15 cellular contexts compared by ENCODE assay signal in the genomic region with DNA sequence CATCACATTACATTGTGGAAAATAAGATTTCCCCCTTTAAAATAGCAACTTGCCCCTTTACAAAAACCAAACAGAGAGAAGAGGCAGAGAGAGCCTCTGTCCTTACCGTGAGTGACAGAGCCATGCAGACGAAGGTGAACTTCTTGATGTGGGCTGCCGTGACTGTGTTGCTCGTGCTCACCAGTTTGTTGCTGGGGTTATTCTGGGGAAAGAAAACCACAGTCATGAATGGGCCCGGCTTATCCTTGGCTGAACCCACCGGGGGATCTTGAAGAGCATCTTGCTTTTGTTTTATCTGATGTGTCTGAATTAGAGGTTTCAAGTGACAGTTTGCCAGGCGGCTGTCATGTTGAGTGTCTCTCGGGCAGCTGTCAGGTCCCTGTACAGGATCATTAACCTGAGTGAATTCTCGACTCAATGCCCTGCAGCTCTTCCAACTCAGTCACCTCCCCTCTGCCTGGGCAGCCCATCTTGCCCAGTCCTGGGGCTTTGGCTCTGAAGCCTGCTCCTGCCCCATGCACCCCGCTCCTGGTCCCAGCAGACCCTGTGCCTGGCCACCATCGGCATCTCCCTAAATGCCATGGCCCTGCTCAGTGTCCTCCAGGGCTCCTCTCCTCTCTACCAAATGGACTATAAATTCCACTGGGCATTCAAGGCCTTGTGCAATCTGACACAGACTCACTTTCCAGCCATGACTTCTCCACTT.
A peak's percentile ranks its signal among the peaks of the same experiment; 100 is the strongest.
DNase-seq lines count a peak whose midpoint lies in the region; ATAC-seq and TF ChIP-seq lines count a peak whose summit lies in the region.
"Had no signal": no experiment of that assay in that cellular context is flagged by ENCODE, and none has a peak within 500 bp of the region (broad histone marks: within the 10 kb centered on the region; RNA-seq: fewer than 3 reads in every experiment).

No MANE protein-coding gene starts in this region.

- H3K9me3 ChIP-seq in DND-41 (ENCODE audit: insufficient read depth, low read length, severe bottlenecking) = no peaks in the 10 kb centered on the region
- no peaks in the 10 kb centered on the region for H3K9me3 ChIP-seq in neural cell (ENCODE audit: low read length)
- no peaks in the 10 kb centered on the region for H3K9me3 ChIP-seq in PC-9 (ENCODE audit: insufficient read depth, low read depth)

- TF ChIP-seq CTCF in DND-41 (IDR thresholded peaks at IDR 0.05; ENCODE audit: borderline replicate concordance, extremely low read depth, low read length, poor library complexity, severe bottlenecking) = no peak
- no peak for TF ChIP-seq CTCF in neural cell (IDR thresholded peaks at IDR 0.05; ENCODE audit: poor library complexity, severe bottlenecking)
- no peak for TF ChIP-seq CTCF in PC-9 (conservative IDR thresholded peaks at IDR 0.05)

- no peak overlapping the region for H3K4me3 Mint-ChIP-seq in T-helper 2 cell treated with Interferon-gamma antibody and Interleukin-4, amounts not matched to agents 5 μg/mL and 100 μg/mL, for 36 hours

- peak; percentile 70 for TF ChIP-seq EP300 in neural cell (conservative IDR thresholded peaks at IDR 0.05; ENCODE audit: poor library complexity, severe bottlenecking)

- BruUV-seq in PC-9 (replicated peaks; lab: Mats Ljungman, UMichigan) = no TSS peak

- no peak overlapping the region for H3K4me3 ChIP-seq in DND-41 (ENCODE audit: low read depth in 1 of 2, low read length in 2 of 2)
- H3K4me3 ChIP-seq in neural cell (ENCODE audit: low read length) = no peak overlapping the region
- no peak overlapping the region for H3K4me3 ChIP-seq in PC-9

- H3K36me3 ChIP-seq in DND-41 (ENCODE audit: insufficient read depth, low read length) = peaks cover 69% of the 10 kb centered on the region
- H3K36me3 ChIP-seq in neural cell (ENCODE audit: insufficient read depth, low read length) = peaks cover 14% of the 10 kb centered on the region
- H3K36me3 ChIP-seq in PC-9 (ENCODE audit: low read depth) = no peaks in the 10 kb centered on the region

- TF ChIP-seq RAD21 in neural cell (conservative IDR thresholded peaks at IDR 0.05) = no peak

- peaks cover 21% of the 10 kb centered on the region for H3K4me1 Mint-ChIP-seq in T-helper 2 cell treated with Interferon-gamma antibody and Interleukin-4, amounts not matched to agents 5 μg/mL and 100 μg/mL, for 36 hours (ENCODE audit: low read depth)

- H3K27me3 ChIP-seq in DND-41 (ENCODE audit: insufficient read depth, low read length, poor library complexity) (no peaks in the 10 kb centered on the region), neural cell (ENCODE audit: insufficient read depth, low read depth, low read length) (no peaks in the 10 kb centered on the region), PC-9 (ENCODE audit: insufficient read depth, low read depth) (no peaks in the 10 kb centered on the region)

- H3K27me3 Mint-ChIP-seq in T-helper 2 cell treated with Interferon-gamma antibody and Interleukin-4, amounts not matched to agents 5 μg/mL and 100 μg/mL, for 36 hours (ENCODE audit: low read depth) = no peaks in the 10 kb centered on the region

- peak overlapping the region; percentile 16; the same call in 1 of the 2 replicates for H3K9ac ChIP-seq in DND-41 (ENCODE audit: low read depth, low read length)
- no peak overlapping the region for H3K9ac ChIP-seq in neural cell (ENCODE audit: low read length)
- H3K9ac ChIP-seq: KMS-11, parathyroid adenoma had no signal

- peaks cover 10% of the 10 kb centered on the region for H4K20me1 ChIP-seq in DND-41 (ENCODE audit: insufficient read depth, low read length)
- H4K20me1 ChIP-seq in neural cell (ENCODE audit: insufficient read depth) = no peaks in the 10 kb centered on the region
- no peaks in the 10 kb centered on the region for H4K20me1 ChIP-seq in PC-9 (ENCODE audit: insufficient read depth)

- peak overlapping the region; percentile 76 for H3K27ac ChIP-seq in DND-41 (ENCODE audit: low read length)
- H3K27ac ChIP-seq in neural cell (ENCODE audit: low read length) = no peak overlapping the region
- H3K27ac ChIP-seq in PC-9 = no peak overlapping the region
- H3K27ac ChIP-seq: KMS-11, parathyroid adenoma had no signal

- no peaks in the 10 kb centered on the region for H3K9me2 ChIP-seq in neural cell (ENCODE audit: insufficient read depth, low read length)
- no peaks in the 10 kb centered on the region for H3K9me2 ChIP-seq in PC-9 (ENCODE audit: insufficient read depth)

- intact Hi-C loops in PC-9 (cut with micrococcal nuclease; ENCODE audit: unreplicated experiment) = no loop called here

- H3K4me1 ChIP-seq in DND-41 (ENCODE audit: insufficient read depth, low read length) (peaks cover 26% of the 10 kb centered on the region), PC-9 (replicated peaks; ENCODE audit: insufficient read depth) (no peaks in the 10 kb centered on the region)

- peak; percentile 77 for DNase-seq in DND-41
- DNase-seq in NCI-H187 treated with DMSO at 0.1 percent for 48 hours (lab: John Stamatoyannopoulos, UW) = peak; percentile 90
- no peak for DNase-seq in T-helper 2 cell treated with Interferon-gamma antibody and Interleukin-4, amounts not matched to agents 5 μg/mL and 100 μg/mL, for 36 hours (ENCODE audit: low spot score)
- no peak for DNase-seq in PC-9
- DNase-seq: DMS 273 treated with DMSO at 0.1 percent for 48 hours; hippocampal formation; NK-92 treated with Interleukin-12 subunit alpha and Interleukin-12 subunit beta, amount 100 ng/mL, for 24 hours; stimulated activated CD4-positive, alpha-beta T cell treated with anti-CD3 and anti-CD28 coated beads, Interleukin-2, amount 100 ng/mL, for 24 hours; stimulated activated naive CD4-positive, alpha-beta T cell treated with Interleukin-2 at 50 U/mL for 16 hours had no signal

- peaks cover 31% of the 10 kb centered on the region for H3K36me3 Mint-ChIP-seq in T-helper 2 cell treated with Interferon-gamma antibody and Interleukin-4, amounts not matched to agents 5 μg/mL and 100 μg/mL, for 36 hours (ENCODE audit: low read depth)

- H3K9me3 Mint-ChIP-seq in T-helper 2 cell treated with Interferon-gamma antibody and Interleukin-4, amounts not matched to agents 5 μg/mL and 100 μg/mL, for 36 hours = no peaks in the 10 kb centered on the region

- H3K4me2 ChIP-seq in DND-41 (ENCODE audit: insufficient read depth, low read length) (0 out of 2 replicates have a peak overlapping the region, but pooled peaks have one; percentile 15), neural cell (ENCODE audit: low read length) (no peak overlapping the region), PC-9 (no peak overlapping the region)
- H3K4me2 ChIP-seq: KMS-11 had no signal

- ATAC-seq in DND-41 (ENCODE audit: insufficient read depth, low read depth) (peak; percentile 92), HG02588 (IDR thresholded peaks at IDR 0.05; ENCODE audit: unreplicated experiment) (no peak), HG03378 (IDR thresholded peaks at IDR 0.05; ENCODE audit: unreplicated experiment) (no peak)
- ATAC-seq: HCT116 had no signal

- H3F3A ChIP-seq in neural cell (ENCODE audit: insufficient read depth, low read length, poor library complexity, severe bottlenecking) (no peaks in the 10 kb centered on the region), PC-9 (ENCODE audit: insufficient read depth, low read depth) (no peaks in the 10 kb centered on the region)

- peak overlapping the region; percentile 43 for H3K27ac Mint-ChIP-seq in T-helper 2 cell treated with Interferon-gamma antibody and Interleukin-4, amounts not matched to agents 5 μg/mL and 100 μg/mL, for 36 hours

- POLR2A ChIA-PET in PC-9 (lab: Charles Lee; ENCODE audit: unreplicated experiment) = no interaction called here

- CTCF ChIA-PET in PC-9 (lab: Charles Lee) = interaction anchor here (0.5 kb wide), 1 partner anchor 273 kb away, joined by 3 read pairs; no protein-coding TSS in a partner anchor

- H2AFZ ChIP-seq in DND-41 (ENCODE audit: low read depth, low read length) (no peak overlapping the region), neural cell (ENCODE audit: low read depth, low read length) (no peak overlapping the region), PC-9 (no peak overlapping the region)
- H2AFZ ChIP-seq: parathyroid adenoma had no signal

- H3K79me2 ChIP-seq in DND-41 (ENCODE audit: insufficient read depth, low read length) (no peaks in the 10 kb centered on the region), neural cell (replicated peaks; ENCODE audit: insufficient read depth, low read length) (no peaks in the 10 kb centered on the region), PC-9 (ENCODE audit: low read depth) (no peaks in the 10 kb centered on the region)
- H3K79me2 ChIP-seq: parathyroid adenoma had no signal

TF ChIP-seq in neural cell, 6 proteins besides CTCF, POLR2A, EP300 and RAD21:
- peak; percentile 24 for TF ChIP-seq POLR2AphosphoS5 (IDR thresholded peaks at IDR 0.05)
- TF ChIP-seq, protein P1, sequence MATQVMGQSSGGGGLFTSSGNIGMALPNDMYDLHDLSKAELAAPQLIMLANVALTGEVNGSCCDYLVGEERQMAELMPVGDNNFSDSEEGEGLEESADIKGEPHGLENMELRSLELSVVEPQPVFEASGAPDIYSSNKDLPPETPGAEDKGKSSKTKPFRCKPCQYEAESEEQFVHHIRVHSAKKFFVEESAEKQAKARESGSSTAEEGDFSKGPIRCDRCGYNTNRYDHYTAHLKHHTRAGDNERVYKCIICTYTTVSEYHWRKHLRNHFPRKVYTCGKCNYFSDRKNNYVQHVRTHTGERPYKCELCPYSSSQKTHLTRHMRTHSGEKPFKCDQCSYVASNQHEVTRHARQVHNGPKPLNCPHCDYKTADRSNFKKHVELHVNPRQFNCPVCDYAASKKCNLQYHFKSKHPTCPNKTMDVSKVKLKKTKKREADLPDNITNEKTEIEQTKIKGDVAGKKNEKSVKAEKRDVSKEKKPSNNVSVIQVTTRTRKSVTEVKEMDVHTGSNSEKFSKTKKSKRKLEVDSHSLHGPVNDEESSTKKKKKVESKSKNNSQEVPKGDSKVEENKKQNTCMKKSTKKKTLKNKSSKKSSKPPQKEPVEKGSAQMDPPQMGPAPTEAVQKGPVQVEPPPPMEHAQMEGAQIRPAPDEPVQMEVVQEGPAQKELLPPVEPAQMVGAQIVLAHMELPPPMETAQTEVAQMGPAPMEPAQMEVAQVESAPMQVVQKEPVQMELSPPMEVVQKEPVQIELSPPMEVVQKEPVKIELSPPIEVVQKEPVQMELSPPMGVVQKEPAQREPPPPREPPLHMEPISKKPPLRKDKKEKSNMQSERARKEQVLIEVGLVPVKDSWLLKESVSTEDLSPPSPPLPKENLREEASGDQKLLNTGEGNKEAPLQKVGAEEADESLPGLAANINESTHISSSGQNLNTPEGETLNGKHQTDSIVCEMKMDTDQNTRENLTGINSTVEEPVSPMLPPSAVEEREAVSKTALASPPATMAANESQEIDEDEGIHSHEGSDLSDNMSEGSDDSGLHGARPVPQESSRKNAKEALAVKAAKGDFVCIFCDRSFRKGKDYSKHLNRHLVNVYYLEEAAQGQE (IDR thresholded peaks at IDR 0.05; ENCODE audit: borderline replicate concordance) = no peak

Comparison
In these comparisons a context has a peak if more than half of its experiments do, and no peak if none do; other contexts are left out.
1. DNase-seq: peak in DND-41 (single experiment) and NCI-H187 treated with DMSO at 0.1 percent for 48 hours (single experiment); none in T-helper 2 cell treated with Interferon-gamma antibody and Interleukin-4, amounts not matched to agents 5 μg/mL and 100 μg/mL, for 36 hours (single experiment) and PC-9 (0 of 2).